In genomic region chr10:101858723-101859500, GRCh38 we compare ENCODE assay signal across 13 cellular contexts. TPM values are rescaled to one million over a fixed set of nuclear protein-coding genes. Genes with fewer than 3 reads are reported as not detected.
A peak's percentile ranks its signal among the peaks of the same experiment; 100 is the strongest.
DNase-seq lines count a peak whose midpoint lies in the region; ATAC-seq, FAIRE-seq and TF ChIP-seq lines count a peak whose summit lies in the region.
"Had no signal": no experiment of that assay in that cellular context is flagged by ENCODE, and none has a peak within 500 bp of the region (broad histone marks: within the 10 kb centered on the region; RNA-seq: fewer than 3 reads in every experiment).

No MANE protein-coding gene starts in this region.

- no TSS peak for BruUV-seq in PC-3 (replicated peaks; lab: Mats Ljungman, UMichigan)

- CTCF ChIA-PET in PC-3 (lab: Charles Lee), result no interaction called here

- H3K27me3 ChIP-seq in uterus (no peaks in the 10 kb centered on the region), foreskin keratinocyte (no peaks in the 10 kb centered on the region), PC-3 (ENCODE audit: low read length) (no peaks in the 10 kb centered on the region)

- no peaks in the 10 kb centered on the region for H3K79me2 ChIP-seq in PC-3 (ENCODE audit: low read length)

- TF ChIP-seq POLR2A in GM12891 (IDR thresholded peaks at IDR 0.05; ENCODE audit: low read depth, low read length) (no peak), uterus (IDR thresholded peaks at IDR 0.05) (no peak)

- H3K27me3 Mint-ChIP-seq in activated T-helper 17 cell treated with anti-CD3 and anti-CD28 coated beads, Interleukin-2, amount 50 U/mL, for 72 hours, result no peaks in the 10 kb centered on the region

- no peaks in the 10 kb centered on the region for H3F3A ChIP-seq in PC-3 (ENCODE audit: low read length, unreplicated experiment)

- H3K9me3 ChIP-seq in uterus, result peaks cover 0 to 3% of the 10 kb centered on the region in 2 donors
- H3K9me3 ChIP-seq in PC-3 (ENCODE audit: low read length), result no peaks in the 10 kb centered on the region

- H3K4me1 ChIP-seq in uterus, result no peaks in the 10 kb centered on the region
- H3K4me1 ChIP-seq in foreskin keratinocyte, result no peaks in the 10 kb centered on the region
- H3K4me1 ChIP-seq in PC-3 (ENCODE audit: insufficient read depth, low read length), result no peaks in the 10 kb centered on the region

- peaks cover 38% of the 10 kb centered on the region for H3K36me3 Mint-ChIP-seq in activated T-helper 17 cell treated with anti-CD3 and anti-CD28 coated beads, Interleukin-2, amount 50 U/mL, for 72 hours (ENCODE audit: low read depth)

- no peaks in the 10 kb centered on the region for H3K9me3 Mint-ChIP-seq in activated T-helper 17 cell treated with anti-CD3 and anti-CD28 coated beads, Interleukin-2, amount 50 U/mL, for 72 hours

- H3K4me3 ChIP-seq in uterus (no peak overlapping the region), PC-3 (ENCODE audit: low read length) (no peak overlapping the region)
- H3K4me3 ChIP-seq: skin epidermis had no signal

- peaks cover 13% of the 10 kb centered on the region for H3K4me1 Mint-ChIP-seq in activated T-helper 17 cell treated with anti-CD3 and anti-CD28 coated beads, Interleukin-2, amount 50 U/mL, for 72 hours

- no peak overlapping the region for H3K4me2 ChIP-seq in PC-3 (ENCODE audit: low read length)

- H3K4me3 Mint-ChIP-seq in activated T-helper 17 cell treated with anti-CD3 and anti-CD28 coated beads, Interleukin-2, amount 50 U/mL, for 72 hours, result no peak overlapping the region

- FAIRE-seq in GM12891 (lab: Jason Lieb, UNC), result peak; percentile 97
- FAIRE-seq: D721Med had no signal

- no peak overlapping the region for H3K9ac ChIP-seq in PC-3 (ENCODE audit: low read length)

- TF ChIP-seq CTCF in uterus (IDR thresholded peaks at IDR 0.05) (no peak), foreskin keratinocyte (conservative IDR thresholded peaks at IDR 0.05) (no peak), PC-3 (conservative IDR thresholded peaks at IDR 0.05; ENCODE audit: low read depth, low read length) (no peak)

- H3K36me3 ChIP-seq in uterus, result no peaks in the 10 kb centered on the region
- peaks cover 3% of the 10 kb centered on the region; the same call in 1 of the 2 replicates for H3K36me3 ChIP-seq in PC-3 (ENCODE audit: low read depth, low read length)

- intact Hi-C loops in uterus (cut with DNase I; ENCODE audit: low total_unique reads) (no loop called here), PC-3 (cut with micrococcal nuclease) (no loop called here)

- H3K27ac ChIP-seq in uterus (no peak overlapping the region), foreskin keratinocyte (no peak overlapping the region), PC-3 (ENCODE audit: low read length) (no peak overlapping the region)

- POLR2A ChIA-PET in PC-3 (lab: Charles Lee; ENCODE audit: unreplicated experiment), result interaction anchor here (0.7 kb wide), 1 partner anchor 208 kb away, joined by 4 read pairs; no protein-coding TSS in a partner anchor

- DNase-seq in GM12891 (ENCODE audit: insufficient read length, low spot score) (no peak), uterus (no peak), HCEC 1CT (no peak), foreskin keratinocyte (no peak), PC-3 (no peak)
- DNase-seq: mesenchymal stem cell; SIG-M5; stimulated activated naive CD4-positive, alpha-beta T cell treated with Interleukin-2 at 50 U/mL for 16 hours had no signal

- no peaks in the 10 kb centered on the region for H3K9me2 ChIP-seq in PC-3 (replicated peaks; ENCODE audit: low read length)

- peak overlapping the region; percentile 19 for H3K27ac Mint-ChIP-seq in activated T-helper 17 cell treated with anti-CD3 and anti-CD28 coated beads, Interleukin-2, amount 50 U/mL, for 72 hours

- ATAC-seq in GM19395 (IDR thresholded peaks at IDR 0.05; ENCODE audit: unreplicated experiment), result peak; percentile 80
- ATAC-seq in HG03060 (IDR thresholded peaks at IDR 0.05; ENCODE audit: low read depth, unreplicated experiment), result peak; percentile 69
- ATAC-seq in activated T-helper 17 cell treated with anti-CD3 and anti-CD28 coated beads, Interleukin-2, amount 50 U/mL, for 72 hours (replicated peaks), result peak; percentile 88
- ATAC-seq in foreskin keratinocyte, result no peak
- ATAC-seq in PC-3, result no peak

- no peaks in the 10 kb centered on the region for H4K20me1 ChIP-seq in PC-3 (ENCODE audit: low read length)

- no peak overlapping the region for H2AFZ ChIP-seq in PC-3 (ENCODE audit: low read length)

TF ChIP-seq in GM12891, 5 proteins besides CTCF, POLR2A, EP300 and RAD21:
- 0 out of 2 replicates have a peak, but pooled peaks have one; percentile 28 for TF ChIP-seq SPI1 (IDR thresholded peaks at IDR 0.05; ENCODE audit: low read depth, low read length)
- no peak for TF ChIP-seq POLR2AphosphoS5 (IDR thresholded peaks at IDR 0.05; ENCODE audit: low read depth, low read length)

RNA-seq across cellular contexts. Expression of gene KCNIP2, which starts 15.3 kb away (rescaled TPM):
- 1.5 TPM for polyA plus RNA-seq in GM12891 (2012; ENCODE audit: low read depth, missing spikeins)
- 10 to 100 TPM in 1 of 2 donors, 1 to 10 TPM in 1; 4.5 to 39.3 TPM for total RNA-seq in activated T-helper 17 cell treated with anti-CD3 and anti-CD28 coated beads, Interleukin-2, amount 50 U/mL, for 72 hours
- total RNA-seq in uterus (1 to 10 TPM in 2 of 4 donors, under 1 TPM in 1, not detected in 1; 0.29 to 8.6 (median 4.1) TPM), foreskin keratinocyte (0.42 and 0.44 TPM in 2 replicates), PC-3 (2014; rRNA removed) (0.46 and 1.5 TPM in 2 replicates)
- 0.37 and 0.45 TPM in 2 replicates for polyA plus RNA-seq in foreskin keratinocyte

RNA-seq across cellular contexts. Expression of gene OGA, which starts 40.7 kb away (rescaled TPM):
- 67.5 TPM for polyA plus RNA-seq in GM12891 (2012; ENCODE audit: low read depth, missing spikeins)
- 100 to 1,000 TPM; 119 to 291 TPM for total RNA-seq in activated T-helper 17 cell treated with anti-CD3 and anti-CD28 coated beads, Interleukin-2, amount 50 U/mL, for 72 hours
- total RNA-seq in uterus (100 to 1,000 TPM in 3 of 4 donors, 10 to 100 TPM in 1; 63.5 to 181 (median 156) TPM), foreskin keratinocyte (56.9 and 70.1 TPM in 2 replicates), PC-3 (2014; rRNA removed) (42.7 and 43.0 TPM in 2 replicates)
- polyA plus RNA-seq in foreskin keratinocyte, result 18.7 and 20.3 TPM in 2 replicates

Comparison
In these comparisons a context has a peak if more than half of its experiments do, and no peak if none do; other contexts are left out.
1. ATAC-seq: peak in GM19395 (single experiment), HG03060 (single experiment) and activated T-helper 17 cell treated with anti-CD3 and anti-CD28 coated beads, Interleukin-2, amount 50 U/mL, for 72 hours (single experiment); none in foreskin keratinocyte (single experiment) and PC-3 (single experiment).